8 cellular contexts compared by ENCODE assay signal in genomic region chr11:58525037-58525614, GRCh38. TPM values are rescaled to one million over a fixed set of nuclear protein-coding genes. Genes with fewer than 3 reads are reported as not detected.
DNase-seq lines count a peak whose midpoint lies in the region; ATAC-seq, FAIRE-seq and TF ChIP-seq lines count a peak whose summit lies in the region.

No MANE protein-coding gene starts in this region.

- peaks cover 44% of the 10 kb centered on the region for H3K4me1 Mint-ChIP-seq in activated B cell treated with CpG ODN at 0.5 μM for 24 hours

- no peaks in the 10 kb centered on the region for H3K9me3 Mint-ChIP-seq in activated B cell treated with CpG ODN at 0.5 μM for 24 hours

- intact Hi-C loops in activated B cell treated with CpG ODN at 0.5 μM for 24 hours (cut with micrococcal nuclease) = loop anchor here (1.0 to 10.0 kb wide), 5 partner anchors 52 to 1200 kb away; partner anchors contain the start of genes TNKS1BP1 and UBE2L6

- ATAC-seq in GM19463 (IDR thresholded peaks at IDR 0.05; ENCODE audit: unreplicated experiment) (peak; percentile 77), HG03439 (IDR thresholded peaks at IDR 0.05; ENCODE audit: unreplicated experiment) (peak; percentile 82), activated B cell treated with CpG ODN at 0.5 μM for 24 hours (ENCODE audit: low read depth) (peak; percentile 87)

- CTCF ChIA-PET in activated B cell treated with CpG ODN at 0.5 μM for 24 hours (lab: Charles Lee) = interaction anchor here (1.4 to 1.5 kb wide), 2 partner anchors 13 to 42 kb away, joined by 4 to 5 read pairs; no protein-coding TSS in a partner anchor

- POLR2A ChIA-PET in activated B cell treated with CpG ODN at 0.5 μM for 24 hours (lab: Charles Lee) = interaction anchor here (0.6 to 5.2 kb wide), 4 partner anchors 48 to 844 kb away, joined by 3 to 31 read pairs (median 4); partner anchors contain the start of gene LPXN

- H3K4me3 Mint-ChIP-seq in activated B cell treated with CpG ODN at 0.5 μM for 24 hours = peak overlapping the region; percentile 64

- H3K27me3 Mint-ChIP-seq in activated B cell treated with CpG ODN at 0.5 μM for 24 hours = no peaks in the 10 kb centered on the region

- peaks cover 35% of the 10 kb centered on the region for H3K36me3 Mint-ChIP-seq in activated B cell treated with CpG ODN at 0.5 μM for 24 hours (ENCODE audit: low read depth)

- FAIRE-seq in RCC 7860 (lab: Jason Lieb, UNC) = no peak

- TF ChIP-seq CTCF in activated B cell treated with CpG ODN at 0.5 μM for 24 hours (IDR thresholded peaks at IDR 0.05) = no peak

- H3K27ac Mint-ChIP-seq in activated B cell treated with CpG ODN at 0.5 μM for 24 hours = peak overlapping the region; percentile 87

- DNase-seq in EH (ENCODE audit: low read depth) (peak; percentile 1), activated B cell treated with CpG ODN at 0.5 μM for 24 hours (no peak), pons (ENCODE audit: low spot score) (peak; percentile 79), A172 (ENCODE audit: low spot score) (no peak), RCC 7860 (ENCODE audit: low spot score) (no peak), NCI-H146 treated with DMSO at 0.1 percent for 48 hours (lab: John Stamatoyannopoulos, UW; ENCODE audit: unreplicated experiment) (no peak)

RNA-seq across cellular contexts. Expression of gene OR5B21, which starts 17.2 kb away (rescaled TPM):
- 0.60 and 0.71 TPM in 2 replicates for total RNA-seq in activated B cell treated with CpG ODN at 0.5 μM for 24 hours
- not detected in 2 replicates for total RNA-seq in A172 (2014; rRNA removed; shearing (Covaris generic))

RNA-seq across cellular contexts. Expression of gene LPXN, which starts 50.5 kb away (rescaled TPM):
- 279 and 284 TPM in 2 replicates for total RNA-seq in activated B cell treated with CpG ODN at 0.5 μM for 24 hours
- 0.84 and 1.8 TPM in 2 replicates for total RNA-seq in A172 (2014; rRNA removed; shearing (Covaris generic))

RNA-seq across cellular contexts. Expression of gene ZFP91, which starts 53.7 kb away (rescaled TPM):
- total RNA-seq in activated B cell treated with CpG ODN at 0.5 μM for 24 hours = 50.8 and 52.9 TPM in 2 replicates
- total RNA-seq in A172 (2014; rRNA removed; shearing (Covaris generic)) = 49.2 and 60.5 TPM in 2 replicates

Comparison
In these comparisons a context has a peak if more than half of its experiments do, and no peak if none do; other contexts are left out.
1. DNase-seq: peak in EH (single experiment) and pons (single experiment); none in activated B cell treated with CpG ODN at 0.5 μM for 24 hours (single experiment), A172 (single experiment), RCC 7860 (single experiment) and NCI-H146 treated with DMSO at 0.1 percent for 48 hours (single experiment).
2. RNA of gene LPXN, which starts 50.5 kb away (total RNA-seq): 279 to 284 TPM in activated B cell treated with CpG ODN at 0.5 μM for 24 hours; 0.84 to 1.8 TPM in A172; every median in the first group is over 100 times any median in the second.
3. Peak in every context shown above with its lines, with median percentiles within 50 percentile points of each other: ATAC-seq.